7 cellular contexts compared by ENCODE assay signal in genomic region chr1:154714638-154715037, GRCh38.
A peak's percentile ranks its signal among the peaks of the same experiment; 100 is the strongest.
DNase-seq lines count a peak whose midpoint lies in the region; ATAC-seq and TF ChIP-seq lines count a peak whose summit lies in the region.

No MANE protein-coding gene starts in this region.

- no peak for TF ChIP-seq CTCF in astrocyte of the spinal cord (IDR thresholded peaks at IDR 0.05; ENCODE audit: low read depth, low read length)
- TF ChIP-seq CTCF in GM10248 (IDR thresholded peaks at IDR 0.05; ENCODE audit: control extremely low read depth, extremely low read depth, low read depth, missing control alignments) = no peak

- in situ Hi-C loops in astrocyte of the spinal cord (cut with HindIII; ENCODE audit: low sequenced_read_pairs) = no loop called here

- H3K4me3 ChIP-seq in astrocyte of the spinal cord (ENCODE audit: low read depth, low read length) = no peak overlapping the region

- peak; percentile 45 for DNase-seq in EL
- DNase-seq in M059J (ENCODE audit: low read depth) = peak; percentile 49
- peak; percentile 14 for DNase-seq in astrocyte of the spinal cord (ENCODE audit: low read depth, low spot score)
- DNase-seq in myocyte (ENCODE audit: low read depth) = peak; percentile 42
- DNase-seq in GM10248 (ENCODE audit: extremely low spot score) = no peak
- DNase-seq in effector CD8-positive, alpha-beta T cell (lab: John Stamatoyannopoulos, UW) = no peak

- ATAC-seq in GM18868 (IDR thresholded peaks at IDR 0.05; ENCODE audit: unreplicated experiment) = no peak

- POLR2A ChIA-PET in GM10248 (lab: Yijun Ruan, JAX) = no interaction called here

- CTCF ChIA-PET in GM10248 (lab: Yijun Ruan, JAX) = interaction anchor here (1.6 kb wide), 1 partner anchor 155 kb away, joined by 4 read pairs; no protein-coding TSS in a partner anchor

Comparison
In these comparisons a context has a peak if more than half of its experiments do, and no peak if none do; other contexts are left out.
1. DNase-seq: peak in EL (single experiment), M059J (single experiment), astrocyte of the spinal cord (single experiment) and myocyte (single experiment); none in GM10248 (single experiment) and effector CD8-positive, alpha-beta T cell (single experiment).